Comparison of ENCODE assay signal across 8 cellular contexts in genomic region chr5:93585054-93585751, GRCh38. TPM values are rescaled to one million over a fixed set of nuclear protein-coding genes. Genes with fewer than 3 reads are reported as not detected.
A peak's percentile ranks its signal among the peaks of the same experiment; 100 is the strongest.
DNase-seq lines count a peak whose midpoint lies in the region; ATAC-seq and TF ChIP-seq lines count a peak whose summit lies in the region.

No MANE protein-coding gene starts in this region.

- no peak for DNase-seq in activated CD8-positive, alpha-beta memory T cell treated with anti-CD3 and anti-CD28 coated beads, Interleukin-2, amount 10 ng/mL, durations not matched to agents 7 days and 5 days
- DNase-seq in activated CD8-positive, alpha-beta memory T cell treated with anti-CD3 and anti-CD28 coated beads, Interleukin-2, amount 50 U/mL, for 48 hours: no peak
- DNase-seq in SW480 (ENCODE audit: low spot score): peak; percentile 32
- DNase-seq in fibroblast of lung (ENCODE audit: low read depth in 2 of 2): no peak
- no peak for DNase-seq in progenitor cell of endocrine pancreas (ENCODE audit: low spot score, unreplicated experiment)
- DNase-seq in AG08395 (ENCODE audit: low spot score): no peak
- no peak for DNase-seq in stimulated activated CD4-positive, alpha-beta T cell treated with anti-CD3 and anti-CD28 coated beads, Interleukin-4, amount 100 ng/mL, for 4 hours

- peaks cover 57% of the 10 kb centered on the region for H3K27me3 Mint-ChIP-seq in activated CD8-positive, alpha-beta memory T cell treated with anti-CD3 and anti-CD28 coated beads, Interleukin-2, amount 10 ng/mL, durations not matched to agents 7 days and 5 days
- peaks cover 46% of the 10 kb centered on the region for H3K27me3 Mint-ChIP-seq in progenitor cell of endocrine pancreas

- H3K9me3 ChIP-seq in fibroblast of lung (ENCODE audit: control insufficient read depth, insufficient read depth, low read depth, low read length): no peaks in the 10 kb centered on the region

- peak overlapping the region; percentile 89 for H3K27ac ChIP-seq in fibroblast of lung (ENCODE audit: insufficient read depth, low read length)

- peaks cover 6% of the 10 kb centered on the region for H3K36me3 ChIP-seq in fibroblast of lung (ENCODE audit: control insufficient read depth, insufficient read depth, low read length)

- H4K20me1 ChIP-seq in fibroblast of lung (ENCODE audit: control insufficient read depth, extremely low read depth, insufficient read depth, low read length): no peaks in the 10 kb centered on the region

- H3K4me3 ChIP-seq in fibroblast of lung (replicated peaks in 1 of 4; ENCODE audit: control extremely low read depth in 1 of 4, insufficient read depth in 1 of 4, low read depth in 3 of 4, low read length in 4 of 4): peak overlapping the region; percentile 62 to 99 (median 83)

- ATAC-seq in activated CD8-positive, alpha-beta memory T cell treated with anti-CD3 and anti-CD28 coated beads, Interleukin-2, amount 10 ng/mL, durations not matched to agents 7 days and 5 days: no peak
- no peak for ATAC-seq in HG03175 (IDR thresholded peaks at IDR 0.05; ENCODE audit: unreplicated experiment)

- H3K36me3 Mint-ChIP-seq in activated CD8-positive, alpha-beta memory T cell treated with anti-CD3 and anti-CD28 coated beads, Interleukin-2, amount 10 ng/mL, durations not matched to agents 7 days and 5 days: peaks cover 13% of the 10 kb centered on the region
- peaks cover 21% of the 10 kb centered on the region for H3K36me3 Mint-ChIP-seq in progenitor cell of endocrine pancreas (ENCODE audit: insufficient read depth)

- H3K4me2 ChIP-seq in fibroblast of lung (ENCODE audit: extremely low read depth, insufficient read depth, low read length): peak overlapping the region; percentile 51

- peaks cover 80% of the 10 kb centered on the region for H3K79me2 ChIP-seq in fibroblast of lung (ENCODE audit: control insufficient read depth, insufficient read depth, low read length)

- peak overlapping the region; percentile 75 for H3K9ac ChIP-seq in fibroblast of lung (ENCODE audit: insufficient read depth, low read length)

- peaks cover 33% of the 10 kb centered on the region for H3K4me1 Mint-ChIP-seq in activated CD8-positive, alpha-beta memory T cell treated with anti-CD3 and anti-CD28 coated beads, Interleukin-2, amount 10 ng/mL, durations not matched to agents 7 days and 5 days
- H3K4me1 Mint-ChIP-seq in progenitor cell of endocrine pancreas (ENCODE audit: low read depth): peaks cover 23% of the 10 kb centered on the region

- H3K4me1 ChIP-seq in fibroblast of lung (ENCODE audit: control insufficient read depth, extremely low read depth, insufficient read depth, low read length): no peaks in the 10 kb centered on the region

- CTCF ChIA-PET in activated CD8-positive, alpha-beta memory T cell treated with anti-CD3 and anti-CD28 coated beads, Interleukin-2, amount 10 ng/mL, durations not matched to agents 7 days and 5 days (lab: Charles Lee): interaction anchor here (1.4 kb wide), 1 partner anchor 9 kb away, joined by 5 read pairs; no protein-coding TSS in a partner anchor

- H3K4me3 Mint-ChIP-seq in activated CD8-positive, alpha-beta memory T cell treated with anti-CD3 and anti-CD28 coated beads, Interleukin-2, amount 10 ng/mL, durations not matched to agents 7 days and 5 days: peak overlapping the region; percentile 13
- H3K4me3 Mint-ChIP-seq in progenitor cell of endocrine pancreas (ENCODE audit: low read depth): peak overlapping the region; percentile 90

- no peak overlapping the region for H3K27ac Mint-ChIP-seq in activated CD8-positive, alpha-beta memory T cell treated with anti-CD3 and anti-CD28 coated beads, Interleukin-2, amount 10 ng/mL, durations not matched to agents 7 days and 5 days
- H3K27ac Mint-ChIP-seq in progenitor cell of endocrine pancreas: peak overlapping the region; percentile 71

- no peak overlapping the region for H2AFZ ChIP-seq in fibroblast of lung (ENCODE audit: low read length)

- no peaks in the 10 kb centered on the region for H3K9me3 Mint-ChIP-seq in activated CD8-positive, alpha-beta memory T cell treated with anti-CD3 and anti-CD28 coated beads, Interleukin-2, amount 10 ng/mL, durations not matched to agents 7 days and 5 days (ENCODE audit: low read depth)
- no peaks in the 10 kb centered on the region for H3K9me3 Mint-ChIP-seq in progenitor cell of endocrine pancreas (ENCODE audit: low read depth)

- H3K27me3 ChIP-seq in fibroblast of lung (ENCODE audit: control insufficient read depth, insufficient read depth, low read length): no peaks in the 10 kb centered on the region

- TF ChIP-seq CTCF in fibroblast of lung (conservative IDR thresholded peaks at IDR 0.05 in 1 of 2, IDR thresholded peaks at IDR 0.05 in 1 of 2; ENCODE audit: low read depth in 1 of 2, low read length in 2 of 2): no peak
- TF ChIP-seq CTCF in progenitor cell of endocrine pancreas (IDR thresholded peaks at IDR 0.05; ENCODE audit: unreplicated experiment): no peak

RNA-seq across cellular contexts. Expression of gene NR2F1, which starts 2.2 kb away (rescaled TPM):
- not detected for total RNA-seq in activated CD8-positive, alpha-beta memory T cell treated with anti-CD3 and anti-CD28 coated beads, Interleukin-2, amount 10 ng/mL, durations not matched to agents 7 days and 5 days
- total RNA-seq in fibroblast of lung: 63.7 and 90.8 TPM in 2 replicates
- 64.4 and 90.5 TPM in 2 replicates for polyA plus RNA-seq in fibroblast of lung
- polyA plus RNA-seq in fibroblast of lung (2012): 94.8 and 115 TPM in 2 replicates
- 230 and 328 TPM in 2 replicates for polyA minus RNA-seq in fibroblast of lung (ENCODE audit: low replicate concordance)
- total RNA-seq in progenitor cell of endocrine pancreas: 34.8 and 35.4 TPM in 2 replicates

RNA-seq across cellular contexts. Expression of gene NR2F1-AS1, which starts 4.2 kb away (rescaled TPM):
- not detected for total RNA-seq in activated CD8-positive, alpha-beta memory T cell treated with anti-CD3 and anti-CD28 coated beads, Interleukin-2, amount 10 ng/mL, durations not matched to agents 7 days and 5 days
- 33.6 and 44.6 TPM in 2 replicates for total RNA-seq in fibroblast of lung
- polyA plus RNA-seq in fibroblast of lung: 22.4 and 29.6 TPM in 2 replicates
- 28.6 and 29.3 TPM in 2 replicates for polyA plus RNA-seq in fibroblast of lung (2012)
- 4.1 and 6.4 TPM in 2 replicates for polyA minus RNA-seq in fibroblast of lung (ENCODE audit: low replicate concordance)
- total RNA-seq in progenitor cell of endocrine pancreas: 6.3 and 10.6 TPM in 2 replicates

Comparison
In these comparisons a context has a peak if more than half of its experiments do, and no peak if none do; other contexts are left out.
1. RNA of gene NR2F1, which starts 2.2 kb away (total RNA-seq): 63.7 to 90.8 TPM in fibroblast of lung and 34.8 to 35.4 TPM in progenitor cell of endocrine pancreas; not detected in activated CD8-positive, alpha-beta memory T cell treated with anti-CD3 and anti-CD28 coated beads, Interleukin-2, amount 10 ng/mL, durations not matched to agents 7 days and 5 days; every median in the first group is over 10 times any median in the second.